Comparison of ENCODE assay signal across 8 cellular contexts in the genomic region with DNA sequence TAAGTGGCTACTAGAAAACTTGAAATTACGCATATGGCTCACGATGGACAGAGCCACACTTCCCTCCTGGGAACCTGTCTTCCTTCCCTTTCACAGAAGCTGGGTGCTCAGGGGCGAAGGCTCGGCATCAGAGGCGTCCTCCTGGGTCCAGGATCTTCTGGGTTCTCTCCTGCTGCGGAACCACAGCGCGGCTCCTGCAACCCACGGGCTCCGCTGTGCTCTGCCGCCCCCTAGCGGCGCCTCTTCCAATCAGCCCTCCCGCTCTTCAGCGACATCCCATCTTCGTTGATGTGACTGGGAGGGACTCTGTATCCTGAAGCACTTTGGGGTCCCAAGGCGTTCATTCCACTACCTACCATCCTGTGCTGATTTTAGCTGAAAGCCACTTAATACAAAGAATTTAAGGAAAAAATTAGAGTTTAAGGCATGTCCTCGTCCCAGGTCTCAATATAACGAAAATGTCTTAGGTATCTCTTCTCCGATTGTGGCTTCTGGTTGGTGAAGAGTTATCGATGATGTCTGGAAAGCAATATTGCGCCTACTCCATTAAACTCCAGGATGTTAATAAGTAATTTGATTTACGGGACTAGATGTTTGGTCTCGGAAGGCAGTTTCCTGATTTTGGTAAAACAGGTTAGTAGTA. TPM values are rescaled to one million over a fixed set of nuclear protein-coding genes. Genes with fewer than 3 reads are reported as not detected.
DNase-seq lines count a peak whose midpoint lies in the region; ATAC-seq and TF ChIP-seq lines count a peak whose summit lies in the region.

No MANE protein-coding gene starts in this region.

- ATAC-seq in foreskin keratinocyte = no peak
- ATAC-seq in GM21447 (IDR thresholded peaks at IDR 0.05; ENCODE audit: unreplicated experiment) = no peak

- DNase-seq in DMS53 (lab: John Stamatoyannopoulos, UW) = peak; percentile 96
- peak; percentile 79 for DNase-seq in LoVo (ENCODE audit: low spot score)
- DNase-seq in SK-MEL-5 (ENCODE audit: low read depth, low spot score) = peak; percentile 80
- peak; percentile 49 for DNase-seq in activated gamma-delta T cell (lab: John Stamatoyannopoulos, UW)
- no peak for DNase-seq in foreskin keratinocyte
- peak; percentile 47 for DNase-seq in occipital lobe (lab: John Stamatoyannopoulos, UW)
- peak; percentile 69 to 77 for DNase-seq in thyroid gland

- TF ChIP-seq POLR2A in thyroid gland (IDR thresholded peaks at IDR 0.05) = no peak

- H3K36me3 ChIP-seq in thyroid gland = no peaks in the 10 kb centered on the region

- in situ Hi-C loops in SK-MEL-5 (cut with HindIII; ENCODE audit: low pct_unique_long_range_greater_than_20kb, low sequenced_read_pairs) = no loop called here

- intact Hi-C loops in thyroid gland (cut with DNase I) = loop anchor here (2.0 to 5.0 kb wide), 2 partner anchors 57 to 104 kb away; no protein-coding TSS in a partner anchor

- H3K27ac ChIP-seq in foreskin keratinocyte (no peak overlapping the region), thyroid gland (no peak overlapping the region)

- H3K27me3 ChIP-seq in foreskin keratinocyte = no peaks in the 10 kb centered on the region
- no peaks in the 10 kb centered on the region for H3K27me3 ChIP-seq in thyroid gland

- H3K4me3 ChIP-seq in thyroid gland (replicated peaks in 1 of 3) = no peak overlapping the region

- WGBS in thyroid gland, 2 donors = 21 to 27% methylated on average over 21 to 24 of the region's 24 CpGs

- TF ChIP-seq CTCF in foreskin keratinocyte (conservative IDR thresholded peaks at IDR 0.05) (peak; percentile 94), thyroid gland (IDR thresholded peaks at IDR 0.05) (peak; percentile 80 to 99 (median 93))

- no peaks in the 10 kb centered on the region for H3K9me3 ChIP-seq in thyroid gland

- no peaks in the 10 kb centered on the region for H3K4me1 ChIP-seq in foreskin keratinocyte
- H3K4me1 ChIP-seq in thyroid gland = peaks cover 0 to 4% of the 10 kb centered on the region in 2 donors

RNA-seq across cellular contexts. Expression of gene RPS3, which starts 14.8 kb away (rescaled TPM):
- total RNA-seq in SK-MEL-5 (2014; rRNA removed; shearing (Covaris generic)) = 3,453 and 4,098 TPM in 2 replicates
- 3,817 and 4,425 TPM in 2 replicates for polyA plus RNA-seq in SK-MEL-5 (2015; cell fraction: cytosol; rRNA removed)
- polyA plus RNA-seq in SK-MEL-5 (2015; cell fraction: nucleus; rRNA removed) = 674 and 780 TPM in 2 replicates
- total RNA-seq in foreskin keratinocyte = 2,535 and 3,000 TPM in 2 replicates
- 4,692 and 4,741 TPM in 2 replicates for polyA plus RNA-seq in foreskin keratinocyte
- 1,342 TPM for total RNA-seq in occipital lobe
- total RNA-seq in thyroid gland = 1,000 to 10,000 TPM; 1,039 to 1,811 (median 1,104) TPM

RNA-seq across cellular contexts. Expression of gene ARRB1, which starts 33.1 kb away (rescaled TPM):
- total RNA-seq in SK-MEL-5 (2014; rRNA removed; shearing (Covaris generic)) = 27.7 and 30.7 TPM in 2 replicates
- 31.1 and 40.6 TPM in 2 replicates for polyA plus RNA-seq in SK-MEL-5 (2015; cell fraction: cytosol; rRNA removed)
- 17.5 and 25.0 TPM in 2 replicates for polyA plus RNA-seq in SK-MEL-5 (2015; cell fraction: nucleus; rRNA removed)
- 1.9 and 3.5 TPM in 2 replicates for total RNA-seq in foreskin keratinocyte
- 1.2 and 2.3 TPM in 2 replicates for polyA plus RNA-seq in foreskin keratinocyte
- total RNA-seq in occipital lobe = 55.4 TPM
- total RNA-seq in thyroid gland = 10 to 100 TPM; 15.7 to 44.7 (median 27.7) TPM

RNA-seq across cellular contexts. Expression of gene KLHL35, which starts 48.4 kb away (rescaled TPM):
- 0.08 and 0.24 TPM in 2 replicates for total RNA-seq in SK-MEL-5 (2014; rRNA removed; shearing (Covaris generic))
- polyA plus RNA-seq in SK-MEL-5 (2015; cell fraction: cytosol; rRNA removed) = 0.06 and 0.08 TPM in 2 replicates
- 2.2 and 6.6 TPM in 2 replicates for polyA plus RNA-seq in SK-MEL-5 (2015; cell fraction: nucleus; rRNA removed)
- total RNA-seq in foreskin keratinocyte = 0.25 and 0.95 TPM in 2 replicates
- polyA plus RNA-seq in foreskin keratinocyte = 0.23 and 1.2 TPM in 2 replicates
- 28.5 TPM for total RNA-seq in occipital lobe
- total RNA-seq in thyroid gland = 1 to 10 TPM; 1.1 to 3.6 (median 1.9) TPM

Comparison
In these comparisons a context has a peak if more than half of its experiments do, and no peak if none do; other contexts are left out.
1. DNase-seq: peak in DMS53 (single experiment), LoVo (single experiment), SK-MEL-5 (single experiment), activated gamma-delta T cell (single experiment), occipital lobe (single experiment) and thyroid gland (2 of 2); none in foreskin keratinocyte (0 of 2).